ENCODE assay signal across 10 cellular contexts in genomic region chr18:45014047-45014501, GRCh38.
DNase-seq lines count a peak whose midpoint lies in the region; ATAC-seq and TF ChIP-seq lines count a peak whose summit lies in the region.
"Had no signal": no experiment of that assay in that cellular context is flagged by ENCODE, and none has a peak within 500 bp of the region (broad histone marks: within the 10 kb centered on the region; RNA-seq: fewer than 3 reads in every experiment).

No MANE protein-coding gene starts in this region.

- no peak overlapping the region for H2BK120ac ChIP-seq in neuronal stem cell (ENCODE audit: low read depth, low read length)

- H3K36me3 Mint-ChIP-seq in activated CD4-positive, alpha-beta T cell treated with anti-CD3 and anti-CD28 coated beads, Interleukin-2, amount 10 ng/mL, durations not matched to agents 7 days and 5 days (ENCODE audit: low read depth), result no peaks in the 10 kb centered on the region

- peaks cover 2% of the 10 kb centered on the region for H3K79me1 ChIP-seq in neuronal stem cell (ENCODE audit: low read depth, low read length)

- peak overlapping the region; percentile 19 for H2AFZ ChIP-seq in neuronal stem cell (ENCODE audit: low read length)

- POLR2A ChIA-PET in BJ (lab: Charles Lee), result no interaction called here
- POLR2A ChIA-PET in activated CD4-positive, alpha-beta T cell treated with anti-CD3 and anti-CD28 coated beads, Interleukin-2, amount 10 ng/mL, durations not matched to agents 7 days and 5 days (lab: Charles Lee), result no interaction called here

- H3K4me2 ChIP-seq in neuronal stem cell (ENCODE audit: insufficient read depth, low read length, poor library complexity, severe bottlenecking), result no peak overlapping the region

- TF ChIP-seq POLR2A in esophagus squamous epithelium (IDR thresholded peaks at IDR 0.05), result no peak

- CTCF ChIA-PET in BJ (lab: Yijun Ruan, JAX), result interaction anchor here (0.6 to 1.1 kb wide), 3 partner anchors 11 to 21 kb away, joined by 3 to 4 read pairs (median 4); no protein-coding TSS in a partner anchor
- CTCF ChIA-PET in activated CD4-positive, alpha-beta T cell treated with anti-CD3 and anti-CD28 coated beads, Interleukin-2, amount 10 ng/mL, durations not matched to agents 7 days and 5 days (lab: Charles Lee), result interaction anchor here (0.5 kb wide), 1 partner anchor 669 kb away, joined by 3 read pairs; no protein-coding TSS in a partner anchor

- no peak overlapping the region for H3K14ac ChIP-seq in neuronal stem cell (ENCODE audit: low read length)

- no peaks in the 10 kb centered on the region for H3K9me3 Mint-ChIP-seq in activated CD4-positive, alpha-beta T cell treated with anti-CD3 and anti-CD28 coated beads, Interleukin-2, amount 10 ng/mL, durations not matched to agents 7 days and 5 days

- H3K18ac ChIP-seq in neuronal stem cell (ENCODE audit: low read length), result no peak overlapping the region

- peaks cover 28 to 72% (median 35%) of the 10 kb centered on the region in 3 donors for H3K4me1 ChIP-seq in esophagus squamous epithelium
- H3K4me1 ChIP-seq in neuronal stem cell (ENCODE audit: control insufficient read depth in 2 of 2, insufficient read depth in 1 of 2, low read depth in 1 of 2, low read length in 2 of 2), result peaks cover 17 to 34% of the 10 kb centered on the region in 2 donors

- no peaks in the 10 kb centered on the region for H3K27me3 Mint-ChIP-seq in activated CD4-positive, alpha-beta T cell treated with anti-CD3 and anti-CD28 coated beads, Interleukin-2, amount 10 ng/mL, durations not matched to agents 7 days and 5 days

- no peak overlapping the region for H4K8ac ChIP-seq in neuronal stem cell (ENCODE audit: low read depth, low read length)

- no peak overlapping the region for H4K91ac ChIP-seq in neuronal stem cell (ENCODE audit: low read depth, low read length, poor library complexity)

- DNase-seq in BJ (ENCODE audit: low read depth), result peak; percentile 41
- peak; percentile 63 to 66 for DNase-seq in NCI-H526 (lab: John Stamatoyannopoulos, UW)
- DNase-seq in esophagus squamous epithelium (lab: John Stamatoyannopoulos, UW), result no peak
- DNase-seq in neuronal stem cell (ENCODE audit: low spot score), result peak; percentile 12
- no peak for DNase-seq in activated CD4-positive, alpha-beta T cell treated with anti-CD3 and anti-CD28 coated beads, Interleukin-2, amount 10 ng/mL, durations not matched to agents 7 days and 5 days
- DNase-seq in CD1c-positive myeloid dendritic cell (ENCODE audit: extremely low spot score), result no peak
- no peak for DNase-seq in NOMO-1 (lab: John Stamatoyannopoulos, UW; ENCODE audit: unreplicated experiment in 2 of 2)
- DNase-seq: activated CD8-positive, alpha-beta T cell treated with anti-CD3 and anti-CD28 coated beads, Interleukin-2, amount 10 ng/mL, durations not matched to agents 7 days and 5 days; gastrocnemius medialis had no signal

- H3K9ac ChIP-seq in neuronal stem cell (ENCODE audit: low read depth, low read length, poor library complexity), result no peak overlapping the region

- H3K27ac Mint-ChIP-seq in activated CD4-positive, alpha-beta T cell treated with anti-CD3 and anti-CD28 coated beads, Interleukin-2, amount 10 ng/mL, durations not matched to agents 7 days and 5 days, result no peak overlapping the region
- H3K27ac Mint-ChIP-seq: activated CD8-positive, alpha-beta T cell treated with anti-CD3 and anti-CD28 coated beads, Interleukin-2, amount 10 ng/mL, durations not matched to agents 7 days and 5 days had no signal

- H3K27me3 ChIP-seq in BJ (ENCODE audit: control insufficient read depth, insufficient read depth, low read length) (no peaks in the 10 kb centered on the region), esophagus squamous epithelium (no peaks in the 10 kb centered on the region), neuronal stem cell (ENCODE audit: control insufficient read depth in 3 of 3, insufficient read depth in 3 of 3, low read depth in 1 of 3, low read length in 3 of 3) (no peaks in the 10 kb centered on the region)
- H3K27me3 ChIP-seq: gastrocnemius medialis had no signal

- no peak for ATAC-seq in GM19035 (IDR thresholded peaks at IDR 0.05; ENCODE audit: unreplicated experiment)
- ATAC-seq: activated CD8-positive, alpha-beta T cell treated with anti-CD3 and anti-CD28 coated beads, Interleukin-2, amount 10 ng/mL, durations not matched to agents 7 days and 5 days; gastrocnemius medialis had no signal

- H3K9me3 ChIP-seq in esophagus squamous epithelium (no peaks in the 10 kb centered on the region), neuronal stem cell (replicated peaks in 1 of 2; ENCODE audit: control insufficient read depth in 2 of 2, insufficient read depth in 1 of 2, low read depth in 1 of 2, low read length in 2 of 2) (no peaks in the 10 kb centered on the region)
- H3K9me3 ChIP-seq: gastrocnemius medialis had no signal

- H3K27ac ChIP-seq in esophagus squamous epithelium (peak overlapping the region in 3 of 4 donors; percentile 36 to 83 (median 60)), neuronal stem cell (replicated peaks; ENCODE audit: low read length) (no peak overlapping the region)
- H3K27ac ChIP-seq: gastrocnemius medialis had no signal

- no peaks in the 10 kb centered on the region for H3K36me3 ChIP-seq in BJ (ENCODE audit: control insufficient read depth, insufficient read depth, low read length)
- H3K36me3 ChIP-seq in esophagus squamous epithelium, result no peaks in the 10 kb centered on the region
- H3K36me3 ChIP-seq in neuronal stem cell (replicated peaks in 1 of 2; ENCODE audit: control insufficient read depth in 2 of 2, insufficient read depth in 2 of 2, low read length in 2 of 2), result no peaks in the 10 kb centered on the region
- H3K36me3 ChIP-seq: gastrocnemius medialis had no signal

- H3K4me3 ChIP-seq in BJ (ENCODE audit: low read depth, low read length) (no peak overlapping the region), esophagus squamous epithelium (no peak overlapping the region), neuronal stem cell (ENCODE audit: low read length in 2 of 2) (no peak overlapping the region)
- H3K4me3 ChIP-seq: gastrocnemius medialis had no signal

- peak; percentile 61 for TF ChIP-seq CTCF in BJ (IDR thresholded peaks at IDR 0.05; ENCODE audit: insufficient read depth, low read depth, low read length)
- peak in 3 of 6 experiments; percentile 9 to 43 (median 17) for TF ChIP-seq CTCF in esophagus squamous epithelium (IDR thresholded peaks at IDR 0.05)

- no peak overlapping the region for H2BK15ac ChIP-seq in neuronal stem cell (ENCODE audit: low read length)

- no peak overlapping the region for H2AK5ac ChIP-seq in neuronal stem cell (ENCODE audit: low read depth, low read length)

- no peak overlapping the region for H2BK12ac ChIP-seq in neuronal stem cell (ENCODE audit: low read length)

- H3K23ac ChIP-seq in neuronal stem cell (ENCODE audit: low read depth, low read length, poor library complexity), result no peak overlapping the region

- WGBS in esophagus squamous epithelium, 2 donors, result 42 to 46% methylated on average over 1 to 2 of the region's 2 CpGs
- no CpG with 5 or more reads among the region's 2 CpGs for WGBS in neuronal stem cell (ENCODE audit: extremely low coverage in 2 of 2, insufficient read length in 2 of 2, insufficient replicate concordance in 1 of 2), 2 donors

- intact Hi-C loops in esophagus squamous epithelium (cut with DNase I), result no loop called here

- H3K4me1 Mint-ChIP-seq in activated CD4-positive, alpha-beta T cell treated with anti-CD3 and anti-CD28 coated beads, Interleukin-2, amount 10 ng/mL, durations not matched to agents 7 days and 5 days, result peaks cover 12% of the 10 kb centered on the region

- H3K4ac ChIP-seq in neuronal stem cell (ENCODE audit: low read length), result no peak overlapping the region

- no peak overlapping the region for H3K4me3 Mint-ChIP-seq in activated CD4-positive, alpha-beta T cell treated with anti-CD3 and anti-CD28 coated beads, Interleukin-2, amount 10 ng/mL, durations not matched to agents 7 days and 5 days
- H3K4me3 Mint-ChIP-seq: activated CD8-positive, alpha-beta T cell treated with anti-CD3 and anti-CD28 coated beads, Interleukin-2, amount 10 ng/mL, durations not matched to agents 7 days and 5 days had no signal

- no peak overlapping the region for H2BK5ac ChIP-seq in neuronal stem cell (ENCODE audit: low read length)

Comparison
In these comparisons a context has a peak if more than half of its experiments do, and no peak if none do; other contexts are left out.
1. DNase-seq: peak in BJ (single experiment), NCI-H526 (2 of 2) and neuronal stem cell (single experiment); none in esophagus squamous epithelium (single experiment), activated CD4-positive, alpha-beta T cell treated with anti-CD3 and anti-CD28 coated beads, Interleukin-2, amount 10 ng/mL, durations not matched to agents 7 days and 5 days (single experiment), CD1c-positive myeloid dendritic cell (single experiment) and NOMO-1 (0 of 2).